In the genomic region with DNA sequence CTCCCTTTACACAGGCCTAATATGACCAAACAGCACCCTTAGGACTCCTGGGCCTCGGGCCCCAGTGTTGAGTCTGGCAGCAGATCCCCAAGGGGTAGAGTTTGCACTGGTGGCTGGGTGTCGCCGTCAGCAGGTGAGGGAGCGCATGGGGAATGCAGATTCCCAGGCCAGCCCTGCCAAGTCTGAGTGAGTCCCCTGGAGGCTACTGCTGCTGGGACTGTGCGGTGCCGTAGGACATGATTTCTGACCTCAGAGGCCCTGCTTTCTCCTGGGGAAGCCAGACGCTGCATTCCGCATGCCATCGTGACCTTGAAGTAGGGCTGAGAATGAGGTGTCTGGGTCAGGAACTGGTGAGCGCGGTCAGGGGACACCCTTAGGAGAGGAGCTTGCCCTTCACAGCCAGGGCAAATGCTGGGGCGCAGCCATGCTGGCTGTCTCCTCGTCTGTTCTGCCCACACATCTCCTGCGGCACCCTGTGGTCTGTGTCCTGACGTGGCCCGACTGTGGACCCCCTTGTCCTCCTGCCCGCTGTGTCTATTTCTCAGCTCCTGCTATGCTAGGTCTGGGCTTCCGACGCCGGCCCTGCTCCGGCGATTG, we compare ENCODE assay signal across 24 cellular contexts. TPM values are rescaled to one million over a fixed set of nuclear protein-coding genes. Genes with fewer than 3 reads are reported as not detected.
DNase-seq lines count a peak whose midpoint lies in the region; ATAC-seq and TF ChIP-seq lines count a peak whose summit lies in the region.
"Had no signal": no experiment of that assay in that cellular context is flagged by ENCODE, and none has a peak within 500 bp of the region (broad histone marks: within the 10 kb centered on the region; RNA-seq: fewer than 3 reads in every experiment).

No MANE protein-coding gene starts in this region.

- H3K36me3 ChIP-seq in HCT116 (ENCODE audit: control insufficient read depth in 1 of 2, insufficient read depth in 2 of 2, low read length in 2 of 2) (no peaks in the 10 kb centered on the region), RWPE2 (ENCODE audit: low read depth) (no peaks in the 10 kb centered on the region), aorta (ENCODE audit: control insufficient read depth in 1 of 2, insufficient read depth in 2 of 2, low read length in 1 of 2) (no peaks in the 10 kb centered on the region)
- H3K36me3 ChIP-seq: HAP-1 had no signal

- H3K4me2 ChIP-seq in HCT116 (ENCODE audit: low read length) = peak overlapping the region; percentile 81

- H3K9ac ChIP-seq in HCT116 (ENCODE audit: low read length) = peak overlapping the region; percentile 18; the same call in 1 of the 2 replicates

- no TSS peak for BruUV-seq in HCT116 (replicated peaks; lab: Mats Ljungman, UMichigan)

- peak overlapping the region; percentile 30; the same call in 1 of the 2 replicates for H3K27ac ChIP-seq in HCT116 (ENCODE audit: low read depth, low read length)
- peak overlapping the region; percentile 78 for H3K27ac ChIP-seq in RWPE2 (ENCODE audit: poor library complexity, severe bottlenecking)
- H3K27ac ChIP-seq in aorta (ENCODE audit: low read depth in 1 of 2, low read length in 2 of 2) = no peak overlapping the region
- H3K27ac ChIP-seq: GM23248 had no signal

- TF ChIP-seq CTCF in HCT116 (IDR thresholded peaks at IDR 0.05 in 2 of 3, conservative IDR thresholded peaks at IDR 0.05 in 1 of 3; ENCODE audit: borderline replicate concordance in 1 of 3, insufficient read depth in 1 of 3, low read depth in 2 of 3, low read length in 2 of 3) = no peak
- TF ChIP-seq CTCF in RWPE2 (IDR thresholded peaks at IDR 0.05; ENCODE audit: poor library complexity, severe bottlenecking) = no peak

- TF ChIP-seq RAD21 in HCT116 (IDR thresholded peaks at IDR 0.05; ENCODE audit: low read depth) = no peak

- intact Hi-C loops in HCT116 (cut with micrococcal nuclease) (no loop called here), aorta (cut with DNase I) (no loop called here)

- no peak overlapping the region for H3K4me3 ChIP-seq in HCT116 (replicated peaks in 1 of 2; ENCODE audit: low read depth in 1 of 2, low read length in 2 of 2)
- H3K4me3 ChIP-seq in RWPE2 (ENCODE audit: severe bottlenecking) = no peak overlapping the region
- H3K4me3 ChIP-seq in aorta (ENCODE audit: low read length in 2 of 2) = no peak overlapping the region
- H3K4me3 ChIP-seq: HAP-1 had no signal

- H3K4me3 Mint-ChIP-seq in naive thymus-derived CD8-positive, alpha-beta T cell = no peak overlapping the region
- H3K4me3 Mint-ChIP-seq: CD8-positive, alpha-beta T cell had no signal

- H3K4me1 Mint-ChIP-seq in naive thymus-derived CD8-positive, alpha-beta T cell = peaks cover 5 to 16% (median 9%) of the 10 kb centered on the region in 4 donors

- H3K27me3 ChIP-seq in HCT116 (ENCODE audit: insufficient read depth, low read length) (no peaks in the 10 kb centered on the region), RWPE2 (ENCODE audit: insufficient read depth, poor library complexity, severe bottlenecking) (no peaks in the 10 kb centered on the region), aorta (ENCODE audit: control insufficient read depth in 1 of 2, insufficient read depth in 2 of 2, low read length in 1 of 2) (no peaks in the 10 kb centered on the region)

- peaks cover 13 to 52% (median 36%) of the 10 kb centered on the region in 5 donors for H3K27me3 Mint-ChIP-seq in naive thymus-derived CD8-positive, alpha-beta T cell

- POLR2A ChIA-PET in HCT116 (lab: Charles Lee) = no interaction called here
- POLR2A ChIA-PET in naive thymus-derived CD8-positive, alpha-beta T cell (lab: Charles Lee) = no interaction called here

- H3K79me2 ChIP-seq in HCT116 (ENCODE audit: insufficient read depth, low read length) = no peaks in the 10 kb centered on the region

- ATAC-seq in HCT116 (no peak), RWPE2 (ENCODE audit: low read depth) (no peak), aorta (ENCODE audit: low FRiP score) (peak; percentile 40), HG03378 (IDR thresholded peaks at IDR 0.05; ENCODE audit: unreplicated experiment) (no peak)
- ATAC-seq in naive thymus-derived CD8-positive, alpha-beta T cell = no peak
- ATAC-seq: CD8-positive, alpha-beta T cell; Panc1 had no signal

- H3K36me3 Mint-ChIP-seq in naive thymus-derived CD8-positive, alpha-beta T cell = no peaks in the 10 kb centered on the region
- H3K36me3 Mint-ChIP-seq: CD8-positive, alpha-beta T cell had no signal

- RAD21 ChIA-PET in HCT116 (lab: Charles Lee; ENCODE audit: low non-redundant PET in 1 of 2, low total read pairs in 2 of 2, uncharacterized antibody in 2 of 2, unreplicated experiment in 2 of 2) = no interaction called here

- no peaks in the 10 kb centered on the region for H4K20me1 ChIP-seq in HCT116 (ENCODE audit: insufficient read depth)

- 83 to 85% methylated on average over 22 of the region's 22 CpGs for WGBS in aorta, 2 donors

- no peak for TF ChIP-seq POLR2A in HCT116 (IDR thresholded peaks at IDR 0.05; ENCODE audit: borderline replicate concordance, extremely low read depth, insufficient read depth, insufficient read length)

- peaks cover 0 to 2% (median 0%) of the 10 kb centered on the region in 9 donors for H3K9me3 Mint-ChIP-seq in naive thymus-derived CD8-positive, alpha-beta T cell

- peaks cover 30 to 41% of the 10 kb centered on the region in 2 experiments for H3K4me1 ChIP-seq in HCT116 (ENCODE audit: control insufficient read depth in 1 of 2, insufficient read depth in 2 of 2, low read length in 2 of 2)
- peaks cover 37% of the 10 kb centered on the region for H3K4me1 ChIP-seq in RWPE2 (ENCODE audit: insufficient read depth, poor library complexity, severe bottlenecking)
- no peaks in the 10 kb centered on the region for H3K4me1 ChIP-seq in aorta (ENCODE audit: control insufficient read depth in 1 of 2, insufficient read depth in 2 of 2, low read length in 2 of 2)
- H3K4me1 ChIP-seq: HAP-1 had no signal

- no peak overlapping the region for H2AFZ ChIP-seq in HCT116 (ENCODE audit: low read depth, low read length, poor library complexity, severe bottlenecking)

- no peaks in the 10 kb centered on the region for H3K9me3 ChIP-seq in HCT116 (ENCODE audit: control insufficient read depth in 1 of 2, insufficient read depth in 1 of 2, low read depth in 1 of 2, low read length in 2 of 2)
- no peaks in the 10 kb centered on the region for H3K9me3 ChIP-seq in RWPE2 (ENCODE audit: severe bottlenecking)
- no peaks in the 10 kb centered on the region for H3K9me3 ChIP-seq in aorta (ENCODE audit: control insufficient read depth, low read length)
- H3K9me3 ChIP-seq: HAP-1 had no signal

- H3K9me2 ChIP-seq in HCT116 (ENCODE audit: insufficient read depth) = no peaks in the 10 kb centered on the region

- DNase-seq in HCT116 (ENCODE audit: low read depth, low spot score) (no peak), RWPE2 (ENCODE audit: low spot score) (peak; percentile 65), islet precursor cell (peak; percentile 56), aorta (no peak), dedifferentiated amniotic fluid mesenchymal stem cell (ENCODE audit: extremely low spot score) (no peak)
- no peak for DNase-seq in naive thymus-derived CD8-positive, alpha-beta T cell
- DNase-seq: C1 segment of cervical spinal cord; Calu3; CD8-positive, alpha-beta T cell; DMS153; KG1; NCI-H1092 treated with DMSO at 0.1 percent for 48 hours; NCI-H1436 treated with DMSO at 0.1 percent for 48 hours; NCI-H1930; NCI-H2227 treated with DMSO at 0.1 percent for 48 hours; NCI-H510A; NCI-H748 treated with DMSO at 0.1 percent for 48 hours had no signal

- CTCF ChIA-PET in HCT116 (lab: Charles Lee) = interaction anchor here (5.9 kb wide), 1 partner anchor 153 kb away, joined by 43 read pairs; no protein-coding TSS in a partner anchor

- no peak overlapping the region for H3K27ac Mint-ChIP-seq in naive thymus-derived CD8-positive, alpha-beta T cell
- H3K27ac Mint-ChIP-seq: CD8-positive, alpha-beta T cell had no signal

TF ChIP-seq in HCT116, 20 proteins besides CTCF, POLR2A, EP300 and RAD21 (continues in another document):
- TF ChIP-seq EZH2 (IDR thresholded peaks at IDR 0.05) (no peak), ZFX (IDR thresholded peaks at IDR 0.05) (no peak), SP1 (IDR thresholded peaks at IDR 0.05; ENCODE audit: low read depth) (no peak), CEBPB (IDR thresholded peaks at IDR 0.05; ENCODE audit: low read depth) (no peak), YY1 (IDR thresholded peaks at IDR 0.05; ENCODE audit: extremely low read depth, insufficient replicate concordance, low read depth, low read length) (no peak), EZH2phosphoT487 (IDR thresholded peaks at IDR 0.05; ENCODE audit: borderline replicate concordance) (no peak), CBX3 (IDR thresholded peaks at IDR 0.05; ENCODE audit: low read depth) (no peak), SIN3A (IDR thresholded peaks at IDR 0.05; ENCODE audit: low read depth) (no peak)
- TF ChIP-seq, protein P1, sequence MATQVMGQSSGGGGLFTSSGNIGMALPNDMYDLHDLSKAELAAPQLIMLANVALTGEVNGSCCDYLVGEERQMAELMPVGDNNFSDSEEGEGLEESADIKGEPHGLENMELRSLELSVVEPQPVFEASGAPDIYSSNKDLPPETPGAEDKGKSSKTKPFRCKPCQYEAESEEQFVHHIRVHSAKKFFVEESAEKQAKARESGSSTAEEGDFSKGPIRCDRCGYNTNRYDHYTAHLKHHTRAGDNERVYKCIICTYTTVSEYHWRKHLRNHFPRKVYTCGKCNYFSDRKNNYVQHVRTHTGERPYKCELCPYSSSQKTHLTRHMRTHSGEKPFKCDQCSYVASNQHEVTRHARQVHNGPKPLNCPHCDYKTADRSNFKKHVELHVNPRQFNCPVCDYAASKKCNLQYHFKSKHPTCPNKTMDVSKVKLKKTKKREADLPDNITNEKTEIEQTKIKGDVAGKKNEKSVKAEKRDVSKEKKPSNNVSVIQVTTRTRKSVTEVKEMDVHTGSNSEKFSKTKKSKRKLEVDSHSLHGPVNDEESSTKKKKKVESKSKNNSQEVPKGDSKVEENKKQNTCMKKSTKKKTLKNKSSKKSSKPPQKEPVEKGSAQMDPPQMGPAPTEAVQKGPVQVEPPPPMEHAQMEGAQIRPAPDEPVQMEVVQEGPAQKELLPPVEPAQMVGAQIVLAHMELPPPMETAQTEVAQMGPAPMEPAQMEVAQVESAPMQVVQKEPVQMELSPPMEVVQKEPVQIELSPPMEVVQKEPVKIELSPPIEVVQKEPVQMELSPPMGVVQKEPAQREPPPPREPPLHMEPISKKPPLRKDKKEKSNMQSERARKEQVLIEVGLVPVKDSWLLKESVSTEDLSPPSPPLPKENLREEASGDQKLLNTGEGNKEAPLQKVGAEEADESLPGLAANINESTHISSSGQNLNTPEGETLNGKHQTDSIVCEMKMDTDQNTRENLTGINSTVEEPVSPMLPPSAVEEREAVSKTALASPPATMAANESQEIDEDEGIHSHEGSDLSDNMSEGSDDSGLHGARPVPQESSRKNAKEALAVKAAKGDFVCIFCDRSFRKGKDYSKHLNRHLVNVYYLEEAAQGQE (IDR thresholded peaks at IDR 0.05; ENCODE audit: low read depth) = no peak

RNA-seq across cellular contexts. Expression of a gene that starts 37.6 kb away (rescaled TPM):
- total RNA-seq in HCT116 (2021; ENCODE audit: unreplicated experiment) = not detected
- polyA plus RNA-seq in HCT116 (2012) = not detected in 2 replicates
- not detected for total RNA-seq in aorta
- polyA plus RNA-seq in aorta = not detected
- not detected for total RNA-seq in naive thymus-derived CD8-positive, alpha-beta T cell
- polyA plus RNA-seq in naive thymus-derived CD8-positive, alpha-beta T cell = not detected
- total RNA-seq: Calu3; CD8-positive, alpha-beta T cell; G401; GM23248; HT1080; SK-MEL-5 had no signal
- polyA plus RNA-seq: GM23248 had no signal

Comparison
In these comparisons a context has a peak if more than half of its experiments do, and no peak if none do; other contexts are left out.
1. DNase-seq: peak in RWPE2 (single experiment) and islet precursor cell (single experiment); none in HCT116 (single experiment), aorta (0 of 2), dedifferentiated amniotic fluid mesenchymal stem cell (single experiment) and naive thymus-derived CD8-positive, alpha-beta T cell (0 of 10).
2. H3K27ac ChIP-seq: peak in HCT116 (single experiment) and RWPE2 (single experiment); none in aorta (0 of 2).